ENCODE assay signal across 14 cellular contexts in the genomic region with DNA sequence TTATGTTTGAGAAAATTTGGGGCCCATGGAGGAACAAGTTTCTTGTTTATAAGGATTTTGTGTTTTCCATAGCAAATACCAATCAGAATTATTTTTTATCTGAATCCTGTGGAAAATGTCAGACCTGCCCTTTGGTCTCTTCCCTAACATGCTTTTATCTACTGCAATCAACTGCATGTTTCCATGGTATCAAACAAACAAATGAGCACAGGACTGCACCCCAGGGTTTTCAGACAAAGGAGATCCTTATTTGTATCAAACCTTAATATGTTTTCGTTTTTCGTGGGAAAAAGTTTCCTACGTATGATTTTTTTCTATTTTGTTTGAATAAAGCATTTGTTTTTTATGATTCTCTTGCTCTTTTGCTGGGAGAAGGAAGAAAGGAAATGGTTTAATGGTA.
"Had no signal": no experiment of that assay in that cellular context is flagged by ENCODE, and none has a peak within 500 bp of the region (broad histone marks: within the 10 kb centered on the region; RNA-seq: fewer than 3 reads in every experiment).

No MANE protein-coding gene starts in this region.

- H3K9me3 Mint-ChIP-seq: naive thymus-derived CD8-positive, alpha-beta T cell had no signal

- H3K4me3 Mint-ChIP-seq: naive thymus-derived CD8-positive, alpha-beta T cell had no signal

- DNase-seq: activated CD4-positive, alpha-beta T cell treated with anti-CD3 and anti-CD28 coated beads for 1 hour; activated CD4-positive, alpha-beta T cell treated with anti-CD3 and anti-CD28 coated beads, Interleukin-2, amount 50 U/mL, for 48 hours; activated naive CD4-positive, alpha-beta T cell treated with anti-CD3 and anti-CD28 coated beads, Interleukin-2, amount 50 U/mL, for 16 hours; activated T-cell treated with anti-CD3 and anti-CD28 coated beads, Interleukin-2, amount 50 U/mL, for 1 hour; heart right ventricle; left cardiac atrium; mammary epithelial cell; naive thymus-derived CD8-positive, alpha-beta T cell; stimulated activated naive CD8-positive, alpha-beta T cell treated with anti-CD3 and anti-CD28 coated beads, Interleukin-15, Interleukin-2, amounts not matched to agents 100 U/mL and 50 U/mL, for 24 hours; transverse colon had no signal

- H3K9me3 ChIP-seq: gastroesophageal sphincter, heart right ventricle, transverse colon had no signal

- H3K27ac ChIP-seq: epithelial cell of prostate, transverse colon, VCaP had no signal

- H3K27me3 ChIP-seq: gastroesophageal sphincter, heart right ventricle, transverse colon had no signal

- H3K36me3 ChIP-seq: transverse colon had no signal

- FAIRE-seq: astrocyte had no signal

- H3K4me3 ChIP-seq: gastroesophageal sphincter, heart right ventricle, transverse colon had no signal

- H3K4me1 Mint-ChIP-seq: naive thymus-derived CD8-positive, alpha-beta T cell had no signal
